Comparison of ENCODE assay signal across 20 cellular contexts in genomic region chr12:123465084-123465483, GRCh38.
"Had no signal": no experiment of that assay in that cellular context is flagged by ENCODE, and none has a peak within 500 bp of the region (broad histone marks: within the 10 kb centered on the region; RNA-seq: fewer than 3 reads in every experiment).

No MANE protein-coding gene starts in this region.

- DNase-seq: activated CD8-positive, alpha-beta memory T cell treated with anti-CD3 and anti-CD28 coated beads, Interleukin-2, amount 50 U/mL, for 4 hours; activated naive CD4-positive, alpha-beta T cell treated with Interleukin-2 at 50 U/mL for 16 hours; activated naive CD8-positive, alpha-beta T cell treated with anti-CD3 and anti-CD28 coated beads for 36 hours; activated T-cell treated with anti-CD3 and anti-CD28 coated beads, Interleukin-2, amount 50 U/mL, for 24 hours; cerebellar nuclear complex; hypothalamus; ovary; small intestine; stimulated activated CD4-positive, alpha-beta T cell treated with anti-CD3 and anti-CD28 coated beads, Interleukin-2, amount 100 ng/mL, for 48 hours; stimulated activated CD8-positive, alpha-beta memory T cell treated with anti-CD3 and anti-CD28 coated beads, Interleukin-4, amount 100 ng/mL, for 48 hours; stimulated activated naive B cell treated with anti-CD40 and anti-IgM and Interleukin-4, amounts not matched to agents 10 μg/mL and 1 μg/mL and 100 μg/mL, for 72 hours; T1000 had no signal

- H3K9me3 Mint-ChIP-seq: activated naive CD8-positive, alpha-beta T cell treated with anti-CD3 and anti-CD28 coated beads for 36 hours; activated T-cell treated with anti-CD3 and anti-CD28 coated beads, Interleukin-2, amount 50 U/mL, for 24 hours; memory B cell; natural killer cell treated with Interleukin-12 subunit alpha and Interleukin-12 subunit beta and Interleukin-15 and Interleukin-18, amount 100 ng/mL, for 72 hours; stimulated activated naive B cell treated with anti-CD40 and anti-IgM and Interleukin-4, amounts not matched to agents 10 μg/mL and 1 μg/mL and 100 μg/mL, for 72 hours; type B pancreatic cell; WTC11 had no signal

- H3K4me3 Mint-ChIP-seq: activated naive CD8-positive, alpha-beta T cell treated with anti-CD3 and anti-CD28 coated beads for 36 hours; activated T-cell treated with anti-CD3 and anti-CD28 coated beads, Interleukin-2, amount 50 U/mL, for 24 hours; memory B cell; natural killer cell treated with Interleukin-12 subunit alpha and Interleukin-12 subunit beta and Interleukin-15 and Interleukin-18, amount 100 ng/mL, for 72 hours; stimulated activated naive B cell treated with anti-CD40 and anti-IgM and Interleukin-4, amounts not matched to agents 10 μg/mL and 1 μg/mL and 100 μg/mL, for 72 hours; type B pancreatic cell; WTC11 had no signal

- H3K27ac Mint-ChIP-seq: activated naive CD8-positive, alpha-beta T cell treated with anti-CD3 and anti-CD28 coated beads for 36 hours; activated T-cell treated with anti-CD3 and anti-CD28 coated beads, Interleukin-2, amount 50 U/mL, for 24 hours; natural killer cell treated with Interleukin-12 subunit alpha and Interleukin-12 subunit beta and Interleukin-15 and Interleukin-18, amount 100 ng/mL, for 72 hours had no signal

- H3K27ac ChIP-seq: breast epithelium, coronary artery, neutrophil, ovary had no signal

- ATAC-seq: natural killer cell treated with Interleukin-12 subunit alpha and Interleukin-12 subunit beta and Interleukin-15 and Interleukin-18, amount 100 ng/mL, for 72 hours; sciatic nerve; stimulated activated naive B cell treated with anti-CD40 and anti-IgM and Interleukin-4, amounts not matched to agents 10 μg/mL and 1 μg/mL and 100 μg/mL, for 72 hours; WTC11 had no signal

- H3K36me3 ChIP-seq: breast epithelium, ovary had no signal

- H3K4me3 ChIP-seq: breast epithelium, coronary artery, ovary had no signal

- H3K9me3 ChIP-seq: breast epithelium, neutrophil, ovary had no signal

- H3K27me3 ChIP-seq: breast epithelium, neutrophil, ovary had no signal

- H3K4me1 Mint-ChIP-seq: WTC11 had no signal

- H3K27me3 Mint-ChIP-seq: activated naive CD8-positive, alpha-beta T cell treated with anti-CD3 and anti-CD28 coated beads for 36 hours; activated T-cell treated with anti-CD3 and anti-CD28 coated beads, Interleukin-2, amount 50 U/mL, for 24 hours; memory B cell; natural killer cell treated with Interleukin-12 subunit alpha and Interleukin-12 subunit beta and Interleukin-15 and Interleukin-18, amount 100 ng/mL, for 72 hours; stimulated activated naive B cell treated with anti-CD40 and anti-IgM and Interleukin-4, amounts not matched to agents 10 μg/mL and 1 μg/mL and 100 μg/mL, for 72 hours; type B pancreatic cell had no signal
